Comparison of ENCODE assay signal across 9 cellular contexts in genomic region chr2:130376433-130377293, GRCh38. TPM values are rescaled to one million over a fixed set of nuclear protein-coding genes. Genes with fewer than 3 reads are reported as not detected.
DNase-seq lines count a peak whose midpoint lies in the region; ATAC-seq, FAIRE-seq and TF ChIP-seq lines count a peak whose summit lies in the region.
"Had no signal": no experiment of that assay in that cellular context is flagged by ENCODE, and none has a peak within 500 bp of the region (broad histone marks: within the 10 kb centered on the region; RNA-seq: fewer than 3 reads in every experiment).

No MANE protein-coding gene starts in this region.

- DNase-seq in GM12892 (ENCODE audit: insufficient read length) (no peak), fibroblast of mammary gland (ENCODE audit: low read depth) (no peak), anterior cingulate cortex (lab: John Stamatoyannopoulos, UW) (no peak), NCI-H2107 treated with DMSO at 0.1 percent for 48 hours (lab: John Stamatoyannopoulos, UW; ENCODE audit: unreplicated experiment) (no peak), SHP77 (lab: John Stamatoyannopoulos, UW) (no peak), mucosa of gallbladder (ENCODE audit: low spot score) (no peak)
- DNase-seq: central memory CD4-positive, alpha-beta T cell had no signal

- peak; percentile 91 for FAIRE-seq in GM12892 (lab: Jason Lieb, UNC)

- TF ChIP-seq POLR2A in GM12892 (IDR thresholded peaks at IDR 0.05; ENCODE audit: low read depth, low read length) = no peak

- ATAC-seq in GM21515 (IDR thresholded peaks at IDR 0.05; ENCODE audit: unreplicated experiment) = peak; percentile 51
- ATAC-seq in HG03521 (IDR thresholded peaks at IDR 0.05; ENCODE audit: unreplicated experiment) = peak; percentile 45

- H3K4me3 ChIP-seq in fibroblast of mammary gland (ENCODE audit: control insufficient read depth, low read depth, low read length) = no peak overlapping the region

- peak; percentile 22 for TF ChIP-seq CTCF in fibroblast of mammary gland (conservative IDR thresholded peaks at IDR 0.05; ENCODE audit: control insufficient read depth, insufficient read depth, low read depth, low read length)

RNA-seq across cellular contexts. Expression of gene PTPN18, which starts 20.8 kb away (rescaled TPM):
- polyA plus RNA-seq in GM12892 (2012; ENCODE audit: missing spikeins) = 24.9 TPM
- total RNA-seq in mucosa of gallbladder = 126 TPM

RNA-seq across cellular contexts. Expression of gene IMP4, which starts 34.0 kb away (rescaled TPM):
- polyA plus RNA-seq in GM12892 (2012; ENCODE audit: missing spikeins) = 73.9 TPM
- 59.7 TPM for total RNA-seq in mucosa of gallbladder
